1 cellular context compared by ENCODE assay signal in genomic region chr7:92613214-92613613, GRCh38.
TF ChIP-seq lines count a peak whose summit lies in the region.

No MANE protein-coding gene starts in this region.

TF ChIP-seq in IMR-90, 13 proteins besides CTCF, POLR2A, EP300 and RAD21:
- TF ChIP-seq CEBPB (IDR thresholded peaks at IDR 0.05; ENCODE audit: low read depth, low read length) (0 out of 2 replicates have a peak, but pooled peaks have one; percentile 28), BHLHE40 (IDR thresholded peaks at IDR 0.05; ENCODE audit: low read depth, low read length) (no peak)
